Comparison of ENCODE assay signal across 1 cellular context in the genomic region with DNA sequence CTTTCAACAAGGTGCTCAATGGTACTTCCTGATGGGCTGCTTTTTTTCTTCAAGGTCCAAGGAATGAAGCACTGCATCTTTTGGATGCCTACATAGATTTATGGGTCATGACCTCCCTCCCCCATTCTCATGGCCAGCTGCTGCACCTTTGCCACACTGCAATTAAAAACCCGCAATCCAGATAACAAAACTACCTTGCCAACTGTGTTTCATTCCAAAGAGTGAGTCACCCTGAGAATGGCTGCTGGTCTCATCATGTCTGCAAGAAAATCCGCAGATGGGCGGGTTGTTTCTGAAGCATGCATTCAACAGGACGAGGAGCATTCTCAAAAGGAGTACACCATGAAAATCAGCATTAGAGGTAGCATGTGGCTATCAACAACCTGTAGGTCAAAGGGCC.
TF ChIP-seq lines count a peak whose summit lies in the region.

No MANE protein-coding gene starts in this region.

TF ChIP-seq in GM23338, 12 proteins besides CTCF, POLR2A, EP300 and RAD21 (continued from another document):
- TF ChIP-seq, protein P1, sequence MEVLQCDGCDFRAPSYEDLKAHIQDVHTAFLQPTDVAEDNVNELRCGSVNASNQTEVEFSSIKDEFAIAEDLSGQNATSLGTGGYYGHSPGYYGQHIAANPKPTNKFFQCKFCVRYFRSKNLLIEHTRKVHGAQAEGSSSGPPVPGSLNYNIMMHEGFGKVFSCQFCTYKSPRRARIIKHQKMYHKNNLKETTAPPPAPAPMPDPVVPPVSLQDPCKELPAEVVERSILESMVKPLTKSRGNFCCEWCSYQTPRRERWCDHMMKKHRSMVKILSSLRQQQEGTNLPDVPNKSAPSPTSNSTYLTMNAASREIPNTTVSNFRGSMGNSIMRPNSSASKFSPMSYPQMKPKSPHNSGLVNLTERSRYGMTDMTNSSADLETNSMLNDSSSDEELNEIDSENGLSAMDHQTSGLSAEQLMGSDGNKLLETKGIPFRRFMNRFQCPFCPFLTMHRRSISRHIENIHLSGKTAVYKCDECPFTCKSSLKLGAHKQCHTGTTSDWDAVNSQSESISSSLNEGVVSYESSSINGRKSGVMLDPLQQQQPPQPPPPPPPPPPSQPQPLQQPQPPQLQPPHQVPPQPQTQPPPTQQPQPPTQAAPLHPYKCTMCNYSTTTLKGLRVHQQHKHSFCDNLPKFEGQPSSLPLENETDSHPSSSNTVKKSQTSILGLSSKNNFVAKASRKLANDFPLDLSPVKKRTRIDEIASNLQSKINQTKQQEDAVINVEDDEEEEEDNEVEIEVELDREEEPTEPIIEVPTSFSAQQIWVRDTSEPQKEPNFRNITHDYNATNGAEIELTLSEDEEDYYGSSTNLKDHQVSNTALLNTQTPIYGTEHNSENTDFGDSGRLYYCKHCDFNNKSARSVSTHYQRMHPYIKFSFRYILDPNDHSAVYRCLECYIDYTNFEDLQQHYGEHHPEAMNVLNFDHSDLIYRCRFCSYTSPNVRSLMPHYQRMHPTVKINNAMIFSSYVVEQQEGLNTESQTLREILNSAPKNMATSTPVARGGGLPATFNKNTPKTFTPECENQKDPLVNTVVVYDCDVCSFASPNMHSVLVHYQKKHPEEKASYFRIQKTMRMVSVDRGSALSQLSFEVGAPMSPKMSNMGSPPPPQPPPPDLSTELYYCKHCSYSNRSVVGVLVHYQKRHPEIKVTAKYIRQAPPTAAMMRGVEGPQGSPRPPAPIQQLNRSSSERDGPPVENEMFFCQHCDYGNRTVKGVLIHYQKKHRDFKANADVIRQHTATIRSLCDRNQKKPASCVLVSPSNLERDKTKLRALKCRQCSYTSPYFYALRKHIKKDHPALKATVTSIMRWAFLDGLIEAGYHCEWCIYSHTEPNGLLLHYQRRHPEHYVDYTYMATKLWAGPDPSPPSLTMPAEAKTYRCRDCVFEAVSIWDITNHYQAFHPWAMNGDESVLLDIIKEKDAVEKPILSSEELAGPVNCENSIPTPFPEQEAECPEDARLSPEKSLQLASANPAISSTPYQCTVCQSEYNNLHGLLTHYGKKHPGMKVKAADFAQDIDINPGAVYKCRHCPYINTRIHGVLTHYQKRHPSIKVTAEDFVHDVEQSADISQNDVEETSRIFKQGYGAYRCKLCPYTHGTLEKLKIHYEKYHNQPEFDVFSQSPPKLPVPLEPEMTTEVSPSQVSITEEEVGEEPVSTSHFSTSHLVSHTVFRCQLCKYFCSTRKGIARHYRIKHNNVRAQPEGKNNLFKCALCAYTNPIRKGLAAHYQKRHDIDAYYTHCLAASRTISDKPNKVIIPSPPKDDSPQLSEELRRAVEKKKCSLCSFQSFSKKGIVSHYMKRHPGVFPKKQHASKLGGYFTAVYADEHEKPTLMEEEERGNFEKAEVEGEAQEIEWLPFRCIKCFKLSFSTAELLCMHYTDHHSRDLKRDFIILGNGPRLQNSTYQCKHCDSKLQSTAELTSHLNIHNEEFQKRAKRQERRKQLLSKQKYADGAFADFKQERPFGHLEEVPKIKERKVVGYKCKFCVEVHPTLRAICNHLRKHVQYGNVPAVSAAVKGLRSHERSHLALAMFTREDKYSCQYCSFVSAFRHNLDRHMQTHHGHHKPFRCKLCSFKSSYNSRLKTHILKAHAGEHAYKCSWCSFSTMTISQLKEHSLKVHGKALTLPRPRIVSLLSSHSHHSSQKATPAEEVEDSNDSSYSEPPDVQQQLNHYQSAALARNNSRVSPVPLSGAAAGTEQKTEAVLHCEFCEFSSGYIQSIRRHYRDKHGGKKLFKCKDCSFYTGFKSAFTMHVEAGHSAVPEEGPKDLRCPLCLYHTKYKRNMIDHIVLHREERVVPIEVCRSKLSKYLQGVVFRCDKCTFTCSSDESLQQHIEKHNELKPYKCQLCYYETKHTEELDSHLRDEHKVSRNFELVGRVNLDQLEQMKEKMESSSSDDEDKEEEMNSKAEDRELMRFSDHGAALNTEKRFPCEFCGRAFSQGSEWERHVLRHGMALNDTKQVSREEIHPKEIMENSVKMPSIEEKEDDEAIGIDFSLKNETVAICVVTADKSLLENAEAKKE (CRISPR knock-in tag; IDR thresholded peaks at IDR 0.05), result no peak
- TF ChIP-seq POLR2AphosphoS5 (IDR thresholded peaks at IDR 0.05; ENCODE audit: low read depth), result no peak
- no peak for TF ChIP-seq NANOG (IDR thresholded peaks at IDR 0.05; ENCODE audit: borderline replicate concordance)
- TF ChIP-seq EZH2phosphoT487 (IDR thresholded peaks at IDR 0.05; ENCODE audit: unreplicated experiment), result no peak
- no peak for TF ChIP-seq ZNF114 (CRISPR knock-in tag; IDR thresholded peaks at IDR 0.05)
- TF ChIP-seq ZNF331 (CRISPR knock-in tag; IDR thresholded peaks at IDR 0.05; ENCODE audit: low read depth), result no peak
- TF ChIP-seq JUNB (IDR thresholded peaks at IDR 0.05; ENCODE audit: unreplicated experiment), result no peak
- TF ChIP-seq, protein P2, sequence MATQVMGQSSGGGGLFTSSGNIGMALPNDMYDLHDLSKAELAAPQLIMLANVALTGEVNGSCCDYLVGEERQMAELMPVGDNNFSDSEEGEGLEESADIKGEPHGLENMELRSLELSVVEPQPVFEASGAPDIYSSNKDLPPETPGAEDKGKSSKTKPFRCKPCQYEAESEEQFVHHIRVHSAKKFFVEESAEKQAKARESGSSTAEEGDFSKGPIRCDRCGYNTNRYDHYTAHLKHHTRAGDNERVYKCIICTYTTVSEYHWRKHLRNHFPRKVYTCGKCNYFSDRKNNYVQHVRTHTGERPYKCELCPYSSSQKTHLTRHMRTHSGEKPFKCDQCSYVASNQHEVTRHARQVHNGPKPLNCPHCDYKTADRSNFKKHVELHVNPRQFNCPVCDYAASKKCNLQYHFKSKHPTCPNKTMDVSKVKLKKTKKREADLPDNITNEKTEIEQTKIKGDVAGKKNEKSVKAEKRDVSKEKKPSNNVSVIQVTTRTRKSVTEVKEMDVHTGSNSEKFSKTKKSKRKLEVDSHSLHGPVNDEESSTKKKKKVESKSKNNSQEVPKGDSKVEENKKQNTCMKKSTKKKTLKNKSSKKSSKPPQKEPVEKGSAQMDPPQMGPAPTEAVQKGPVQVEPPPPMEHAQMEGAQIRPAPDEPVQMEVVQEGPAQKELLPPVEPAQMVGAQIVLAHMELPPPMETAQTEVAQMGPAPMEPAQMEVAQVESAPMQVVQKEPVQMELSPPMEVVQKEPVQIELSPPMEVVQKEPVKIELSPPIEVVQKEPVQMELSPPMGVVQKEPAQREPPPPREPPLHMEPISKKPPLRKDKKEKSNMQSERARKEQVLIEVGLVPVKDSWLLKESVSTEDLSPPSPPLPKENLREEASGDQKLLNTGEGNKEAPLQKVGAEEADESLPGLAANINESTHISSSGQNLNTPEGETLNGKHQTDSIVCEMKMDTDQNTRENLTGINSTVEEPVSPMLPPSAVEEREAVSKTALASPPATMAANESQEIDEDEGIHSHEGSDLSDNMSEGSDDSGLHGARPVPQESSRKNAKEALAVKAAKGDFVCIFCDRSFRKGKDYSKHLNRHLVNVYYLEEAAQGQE (IDR thresholded peaks at IDR 0.05; ENCODE audit: unreplicated experiment), result no peak
- no peak for TF ChIP-seq EZH2 (IDR thresholded peaks at IDR 0.05; ENCODE audit: low read depth, unreplicated experiment)
- TF ChIP-seq, protein P3, sequence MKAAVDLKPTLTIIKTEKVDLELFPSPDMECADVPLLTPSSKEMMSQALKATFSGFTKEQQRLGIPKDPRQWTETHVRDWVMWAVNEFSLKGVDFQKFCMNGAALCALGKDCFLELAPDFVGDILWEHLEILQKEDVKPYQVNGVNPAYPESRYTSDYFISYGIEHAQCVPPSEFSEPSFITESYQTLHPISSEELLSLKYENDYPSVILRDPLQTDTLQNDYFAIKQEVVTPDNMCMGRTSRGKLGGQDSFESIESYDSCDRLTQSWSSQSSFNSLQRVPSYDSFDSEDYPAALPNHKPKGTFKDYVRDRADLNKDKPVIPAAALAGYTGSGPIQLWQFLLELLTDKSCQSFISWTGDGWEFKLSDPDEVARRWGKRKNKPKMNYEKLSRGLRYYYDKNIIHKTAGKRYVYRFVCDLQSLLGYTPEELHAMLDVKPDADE (IDR thresholded peaks at IDR 0.05), result no peak
